Comparison of ENCODE assay signal across 16 cellular contexts in the genomic region with DNA sequence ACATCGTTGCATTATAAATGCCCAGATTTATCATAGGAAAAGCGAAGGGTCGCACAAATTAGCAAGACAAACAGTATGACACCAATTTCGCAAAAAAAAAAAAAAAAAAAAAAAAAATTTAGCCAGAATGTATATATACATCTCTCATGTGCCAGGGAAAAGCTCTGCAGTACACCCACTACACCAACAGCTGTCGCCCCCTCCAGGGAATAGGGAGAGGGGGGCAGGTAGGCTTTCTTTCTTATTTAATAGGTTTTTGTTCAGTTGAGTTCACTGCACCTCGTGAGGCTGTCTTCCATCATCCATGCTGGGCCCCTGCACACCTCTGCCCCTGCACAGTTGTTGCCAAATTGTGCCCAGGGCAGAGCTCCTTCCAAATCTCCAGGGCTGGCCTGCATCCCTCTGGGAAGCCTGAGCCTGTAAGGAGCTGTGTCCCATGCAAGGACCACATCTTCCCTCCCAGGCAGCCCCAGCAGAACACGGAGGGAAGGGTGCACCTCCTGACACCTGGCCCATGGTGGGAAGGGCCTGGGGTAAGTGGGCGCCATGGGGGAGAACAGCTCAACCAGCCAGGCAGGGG.
"Had no signal": no experiment of that assay in that cellular context is flagged by ENCODE, and none has a peak within 500 bp of the region (broad histone marks: within the 10 kb centered on the region; RNA-seq: fewer than 3 reads in every experiment).

No MANE protein-coding gene starts in this region.

- H3K36me3 Mint-ChIP-seq: activated CD4-positive, alpha-beta memory T cell treated with anti-CD3 and anti-CD28 coated beads for 36 hours; activated CD8-positive, alpha-beta memory T cell treated with anti-CD3 and anti-CD28 coated beads, Interleukin-2, amount 10 ng/mL, durations not matched to agents 7 days and 5 days; activated naive CD4-positive, alpha-beta T cell treated with anti-CD3 and anti-CD28 coated beads, Interleukin-2, amount 50 U/mL, for 24 hours; naive B cell; stimulated activated memory B cell treated with anti-CD40 and anti-IgM and Interleukin-4, amounts not matched to agents 10 μg/mL and 1 μg/mL and 100 μg/mL, for 72 hours had no signal

- DNase-seq: activated CD4-positive, alpha-beta memory T cell treated with anti-CD3 and anti-CD28 coated beads for 36 hours; activated CD4-positive, alpha-beta T cell treated with anti-CD3 and anti-CD28 coated beads for 36 hours; activated CD8-positive, alpha-beta memory T cell treated with anti-CD3 and anti-CD28 coated beads, Interleukin-2, amount 10 ng/mL, durations not matched to agents 7 days and 5 days; activated T-cell treated with anti-CD3 and anti-CD28 coated beads, Interleukin-2, amount 50 U/mL, for 1 hour; adrenal gland; caudate nucleus; colonic mucosa; heart right ventricle; islet precursor cell; naive B cell; stimulated activated CD4-positive, alpha-beta T cell treated with anti-CD3 and anti-CD28 coated beads, Interleukin-2, amount 100 ng/mL, for 48 hours had no signal

- H3K27ac Mint-ChIP-seq: activated CD4-positive, alpha-beta memory T cell treated with anti-CD3 and anti-CD28 coated beads for 36 hours; activated CD4-positive, alpha-beta T cell treated with anti-CD3 and anti-CD28 coated beads for 36 hours; activated CD8-positive, alpha-beta memory T cell treated with anti-CD3 and anti-CD28 coated beads, Interleukin-2, amount 10 ng/mL, durations not matched to agents 7 days and 5 days; activated naive CD4-positive, alpha-beta T cell treated with anti-CD3 and anti-CD28 coated beads, Interleukin-2, amount 50 U/mL, for 24 hours; naive B cell; stimulated activated memory B cell treated with anti-CD40 and anti-IgM and Interleukin-4, amounts not matched to agents 10 μg/mL and 1 μg/mL and 100 μg/mL, for 72 hours had no signal

- H3K27me3 Mint-ChIP-seq: activated CD4-positive, alpha-beta memory T cell treated with anti-CD3 and anti-CD28 coated beads for 36 hours; activated CD4-positive, alpha-beta T cell treated with anti-CD3 and anti-CD28 coated beads for 36 hours; activated CD8-positive, alpha-beta memory T cell treated with anti-CD3 and anti-CD28 coated beads, Interleukin-2, amount 10 ng/mL, durations not matched to agents 7 days and 5 days; activated naive CD4-positive, alpha-beta T cell treated with anti-CD3 and anti-CD28 coated beads, Interleukin-2, amount 50 U/mL, for 24 hours; naive B cell; stimulated activated memory B cell treated with anti-CD40 and anti-IgM and Interleukin-4, amounts not matched to agents 10 μg/mL and 1 μg/mL and 100 μg/mL, for 72 hours had no signal

- H3K9me3 Mint-ChIP-seq: activated CD4-positive, alpha-beta memory T cell treated with anti-CD3 and anti-CD28 coated beads for 36 hours; activated naive CD4-positive, alpha-beta T cell treated with anti-CD3 and anti-CD28 coated beads, Interleukin-2, amount 50 U/mL, for 24 hours; naive B cell; stimulated activated memory B cell treated with anti-CD40 and anti-IgM and Interleukin-4, amounts not matched to agents 10 μg/mL and 1 μg/mL and 100 μg/mL, for 72 hours had no signal

- H3K27ac ChIP-seq: adrenal gland, colonic mucosa, gastroesophageal sphincter, heart right ventricle, pancreas, tibial artery had no signal

- H3K4me1 Mint-ChIP-seq: activated CD4-positive, alpha-beta T cell treated with anti-CD3 and anti-CD28 coated beads for 36 hours; activated CD8-positive, alpha-beta memory T cell treated with anti-CD3 and anti-CD28 coated beads, Interleukin-2, amount 10 ng/mL, durations not matched to agents 7 days and 5 days; activated naive CD4-positive, alpha-beta T cell treated with anti-CD3 and anti-CD28 coated beads, Interleukin-2, amount 50 U/mL, for 24 hours; naive B cell; stimulated activated memory B cell treated with anti-CD40 and anti-IgM and Interleukin-4, amounts not matched to agents 10 μg/mL and 1 μg/mL and 100 μg/mL, for 72 hours had no signal

- H3K9me3 ChIP-seq: adrenal gland, colonic mucosa, gastroesophageal sphincter, heart right ventricle, pancreas, tibial artery had no signal

- H3K4me3 Mint-ChIP-seq: activated CD4-positive, alpha-beta memory T cell treated with anti-CD3 and anti-CD28 coated beads for 36 hours; activated CD4-positive, alpha-beta T cell treated with anti-CD3 and anti-CD28 coated beads for 36 hours; activated CD8-positive, alpha-beta memory T cell treated with anti-CD3 and anti-CD28 coated beads, Interleukin-2, amount 10 ng/mL, durations not matched to agents 7 days and 5 days; activated naive CD4-positive, alpha-beta T cell treated with anti-CD3 and anti-CD28 coated beads, Interleukin-2, amount 50 U/mL, for 24 hours; naive B cell; stimulated activated memory B cell treated with anti-CD40 and anti-IgM and Interleukin-4, amounts not matched to agents 10 μg/mL and 1 μg/mL and 100 μg/mL, for 72 hours had no signal

- H3K27me3 ChIP-seq: adrenal gland, colonic mucosa, gastroesophageal sphincter, heart right ventricle, pancreas, tibial artery had no signal

- H3K4me1 ChIP-seq: adrenal gland, colonic mucosa, gastroesophageal sphincter, heart right ventricle, pancreas, tibial artery had no signal
